Comparison of ENCODE assay signal across 24 cellular contexts in the genomic region with DNA sequence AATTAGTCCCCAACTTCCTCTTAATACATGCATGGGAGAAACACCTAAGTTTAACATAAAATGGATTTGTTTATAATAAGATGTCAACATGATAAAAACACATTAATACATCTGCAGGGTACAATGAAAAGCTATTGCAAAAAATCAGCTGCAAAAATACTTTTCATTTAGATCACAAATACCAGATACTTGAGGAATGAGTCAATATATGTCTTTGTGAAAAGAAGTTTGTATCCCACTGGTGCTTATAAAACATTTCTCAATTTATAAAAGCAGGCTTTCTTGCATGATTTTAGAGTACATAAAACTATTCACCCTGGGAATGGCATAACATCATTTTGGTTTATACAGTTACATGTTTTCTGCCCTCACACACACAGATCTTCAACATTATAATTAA. TPM values are rescaled to one million over a fixed set of nuclear protein-coding genes. Genes with fewer than 3 reads are reported as not detected.
DNase-seq lines count a peak whose midpoint lies in the region; ATAC-seq lines count a peak whose summit lies in the region.
"Had no signal": no experiment of that assay in that cellular context is flagged by ENCODE, and none has a peak within 500 bp of the region (broad histone marks: within the 10 kb centered on the region; RNA-seq: fewer than 3 reads in every experiment).

No MANE protein-coding gene starts in this region.

- H3K27ac ChIP-seq in ACC112 (ENCODE audit: low read depth, low read length) = peak overlapping the region; percentile 63
- H3K27ac ChIP-seq in GM23248 = peak overlapping the region; percentile 49
- H3K27ac ChIP-seq: adrenal gland, dorsolateral prefrontal cortex, epithelial cell of prostate, tibial artery had no signal

- H3K4me3 ChIP-seq in ACC112 (ENCODE audit: low read depth, low read length) (peak overlapping the region; percentile 14; the same call in 1 of the 2 replicates), GM23248 (no peak overlapping the region)
- H3K4me3 ChIP-seq: adrenal gland, dorsolateral prefrontal cortex, tibial artery had no signal

- no peaks in the 10 kb centered on the region for H3K79me2 ChIP-seq in ACC112 (ENCODE audit: control insufficient read depth, insufficient read depth, low read length, unreplicated experiment)
- no peaks in the 10 kb centered on the region for H3K79me2 ChIP-seq in GM23248 (ENCODE audit: insufficient read depth)

- no peak for ATAC-seq in HG03108 (IDR thresholded peaks at IDR 0.05; ENCODE audit: unreplicated experiment)
- ATAC-seq: activated CD4-positive, CD25-positive, alpha-beta regulatory T cell treated with anti-CD3 and anti-CD28 coated beads, Interleukin-2, amount 50 U/mL, for 24 hours; activated CD8-positive, alpha-beta T cell treated with anti-CD3 and anti-CD28 coated beads for 36 hours; CD8-positive, alpha-beta T cell; stimulated activated naive CD8-positive, alpha-beta T cell treated with anti-CD3 and anti-CD28 coated beads, Interleukin-15, amount 100 ng/mL, for 72 hours had no signal

- H3F3A ChIP-seq in GM23248 (ENCODE audit: insufficient read depth) = peaks cover 18% of the 10 kb centered on the region

- H3K9ac ChIP-seq in GM23248 = no peak overlapping the region

- H3K36me3 ChIP-seq in ACC112 (ENCODE audit: insufficient read depth, low read length) (no peaks in the 10 kb centered on the region), GM23248 (ENCODE audit: low read depth) (no peaks in the 10 kb centered on the region)
- H3K36me3 ChIP-seq: adrenal gland, tibial artery had no signal

- H3K4me2 ChIP-seq in GM23248 (ENCODE audit: unreplicated experiment) = peak overlapping the region; percentile 66

- H2AFZ ChIP-seq in ACC112 (ENCODE audit: low read length, unreplicated experiment) (no peak overlapping the region), GM23248 (no peak overlapping the region)

- H3K27me3 ChIP-seq in ACC112 (ENCODE audit: insufficient read depth, low read length) = no peaks in the 10 kb centered on the region
- H3K27me3 ChIP-seq in GM23248 (replicated peaks; ENCODE audit: insufficient read depth) = no peaks in the 10 kb centered on the region
- H3K27me3 ChIP-seq: tibial artery had no signal

- no peaks in the 10 kb centered on the region for H4K20me1 ChIP-seq in GM23248 (ENCODE audit: insufficient read depth)

- in situ Hi-C loops in GM23248 (cut with MboI) = no loop called here

- H3K9me3 ChIP-seq in GM23248 (ENCODE audit: low read depth) = no peaks in the 10 kb centered on the region
- H3K9me3 ChIP-seq: adrenal gland, tibial artery had no signal

- H3K9me2 ChIP-seq in GM23248 (ENCODE audit: insufficient read depth) = no peaks in the 10 kb centered on the region

- DNase-seq in GM23248 (peak; percentile 65), amniotic epithelial cell (ENCODE audit: low read depth) (peak; percentile 12), hepatic stellate cell (ENCODE audit: low spot score) (peak; percentile 21), C1 segment of cervical spinal cord (lab: John Stamatoyannopoulos, UW) (no peak), NCI-H1105 treated with DMSO at 0.1 percent for 48 hours (lab: John Stamatoyannopoulos, UW) (no peak)
- no peak for DNase-seq in effector CD4-positive, alpha-beta T cell
- DNase-seq: ACHN; activated CD8-positive, alpha-beta T cell treated with anti-CD3 and anti-CD28 coated beads for 36 hours; adrenal gland; caudate nucleus; CD8-positive, alpha-beta T cell; dorsolateral prefrontal cortex; GDM1; Karpas-422; NCI-H1930; OCI-M1; Right ventricle myocardium superior; stimulated activated CD4-positive, alpha-beta T cell treated with anti-CD3 and anti-CD28 coated beads, Interleukin-4, amount 100 ng/mL, for 4 hours; stimulated activated naive CD8-positive, alpha-beta T cell treated with anti-CD3 and anti-CD28 coated beads, Interleukin-15, amount 100 ng/mL, for 72 hours; tibial artery had no signal

- H3K4me1 ChIP-seq in ACC112 (ENCODE audit: control insufficient read depth, insufficient read depth, low read length, unreplicated experiment) (peaks cover 30% of the 10 kb centered on the region), GM23248 (ENCODE audit: insufficient read depth) (peaks cover 22% of the 10 kb centered on the region)
- H3K4me1 ChIP-seq: adrenal gland, tibial artery had no signal

RNA-seq across cellular contexts. Expression of a gene that starts 18.6 kb away (rescaled TPM):
- total RNA-seq in GM23248 (2014; rRNA removed; shearing (Covaris generic)) = 0.65 and 0.76 TPM in 2 replicates
- polyA plus RNA-seq in GM23248 (2016; fragmentation: Nextera tagmentation; extraction: Ambion mirVana) = 0.44 and 0.49 TPM in 2 replicates
- total RNA-seq: activated CD8-positive, alpha-beta T cell treated with anti-CD3 and anti-CD28 coated beads for 36 hours; CD8-positive, alpha-beta T cell had no signal

RNA-seq across cellular contexts. Expression of a gene that starts 47.2 kb away (rescaled TPM):
- total RNA-seq in GM23248 (2014; rRNA removed; shearing (Covaris generic)) = 156 and 159 TPM in 2 replicates
- 79.5 and 80.1 TPM in 2 replicates for polyA plus RNA-seq in GM23248 (2016; fragmentation: Nextera tagmentation; extraction: Ambion mirVana)
- total RNA-seq: activated CD8-positive, alpha-beta T cell treated with anti-CD3 and anti-CD28 coated beads for 36 hours; CD8-positive, alpha-beta T cell had no signal

Comparison
In these comparisons a context has a peak if more than half of its experiments do, and no peak if none do; other contexts are left out.
1. DNase-seq: peak in GM23248 (single experiment), amniotic epithelial cell (single experiment) and hepatic stellate cell (single experiment); none in effector CD4-positive, alpha-beta T cell (single experiment), C1 segment of cervical spinal cord (0 of 14) and NCI-H1105 treated with DMSO at 0.1 percent for 48 hours (single experiment).